8 cellular contexts compared by ENCODE assay signal in genomic region chr17:38871247-38871991, GRCh38. TPM values are rescaled to one million over a fixed set of nuclear protein-coding genes. Genes with fewer than 3 reads are reported as not detected.
DNase-seq lines count a peak whose midpoint lies in the region; ATAC-seq and TF ChIP-seq lines count a peak whose summit lies in the region.

No MANE protein-coding gene starts in this region.

- H3K27ac ChIP-seq in HL-60 (replicated peaks), result peak overlapping the region; percentile 89

- in situ Hi-C loops in astrocyte of the cerebellum (cut with HindIII; ENCODE audit: low sequenced_read_pairs), result no loop called here

- H3K27me3 Mint-ChIP-seq in T-helper 17 cell (no peaks in the 10 kb centered on the region), immature natural killer cell (ENCODE audit: low read depth in 3 of 3) (peaks cover 17 to 27% (median 19%) of the 10 kb centered on the region in 3 donors)

- peaks cover 57% of the 10 kb centered on the region for H3K4me1 Mint-ChIP-seq in T-helper 17 cell
- peaks cover 71 to 73% of the 10 kb centered on the region in 2 donors for H3K4me1 Mint-ChIP-seq in immature natural killer cell

- H3K27me3 ChIP-seq in HL-60 (ENCODE audit: insufficient read depth, poor library complexity, severe bottlenecking), result no peaks in the 10 kb centered on the region

- ATAC-seq in T-helper 17 cell, result peak; percentile 35
- ATAC-seq in GM19463 (IDR thresholded peaks at IDR 0.05; ENCODE audit: unreplicated experiment), result no peak

- H3K27ac Mint-ChIP-seq in T-helper 17 cell (peak overlapping the region; percentile 99), immature natural killer cell (peak overlapping the region; percentile 91 to 99 (median 96))

- H3K4me3 ChIP-seq in HL-60 (replicated peaks; ENCODE audit: insufficient read depth, low read length), result peak overlapping the region; percentile 94
- peak overlapping the region; percentile 97 for H3K4me3 ChIP-seq in astrocyte of the cerebellum (ENCODE audit: low read depth, low read length)

- no peaks in the 10 kb centered on the region for H3K9me3 ChIP-seq in T-helper 17 cell (ENCODE audit: control insufficient read depth, low read length, poor library complexity, severe bottlenecking)

- H3K36me3 Mint-ChIP-seq in T-helper 17 cell (ENCODE audit: low read depth), result peaks cover 4% of the 10 kb centered on the region
- no peaks in the 10 kb centered on the region for H3K36me3 Mint-ChIP-seq in immature natural killer cell

- DNase-seq in AML-193 (lab: John Stamatoyannopoulos, UW) (peak; percentile 87 to 90), HL-60 (ENCODE audit: low read depth in 1 of 2, low spot score in 1 of 2) (peak; percentile 82 to 85), T-helper 17 cell (peak in 2 of 3 donors; percentile 38 to 47), astrocyte of the cerebellum (ENCODE audit: low read depth) (no peak), immature natural killer cell (peak; percentile 56 to 61 (median 58)), 8988T (no peak)
- DNase-seq in stimulated activated CD4-positive, alpha-beta T cell treated with anti-CD3 and anti-CD28 coated beads, Interleukin-12 subunit alpha, Interleukin-12 subunit beta, amount 100 ng/mL, for 48 hours (ENCODE audit: low read depth in 2 of 3, low spot score in 1 of 3), result peak; percentile 65 to 74 (median 74)

- no peak for TF ChIP-seq CTCF in HL-60 (IDR thresholded peaks at IDR 0.05; ENCODE audit: insufficient read depth, low read length)
- TF ChIP-seq CTCF in astrocyte of the cerebellum (IDR thresholded peaks at IDR 0.05; ENCODE audit: low read depth, low read length, missing control alignments), result no peak

- no peaks in the 10 kb centered on the region for H3K9me3 Mint-ChIP-seq in immature natural killer cell

- peak overlapping the region; percentile 99 for H3K4me3 Mint-ChIP-seq in T-helper 17 cell
- H3K4me3 Mint-ChIP-seq in immature natural killer cell, result peak overlapping the region; percentile 92 to 99 (median 98)

RNA-seq across cellular contexts. Expression of gene LASP1, which starts 1.6 kb away (rescaled TPM):
- 100 to 1,000 TPM; 106 to 115 TPM for total RNA-seq in T-helper 17 cell
- 100 to 1,000 TPM in 1 of 3 donors, 10 to 100 TPM in 2; 94.3 to 171 (median 96.5) TPM for polyA plus RNA-seq in immature natural killer cell

RNA-seq across cellular contexts. Expression of gene RPL23, which starts 17.9 kb away (rescaled TPM):
- total RNA-seq in T-helper 17 cell, result 1,000 to 10,000 TPM; 1,821 to 1,859 TPM
- polyA plus RNA-seq in immature natural killer cell, result 100 to 1,000 TPM; 285 to 713 (median 532) TPM

RNA-seq across cellular contexts. Expression of gene CWC25, which starts 46.3 kb away (rescaled TPM):
- 10 to 100 TPM; 69.6 to 88.5 TPM for total RNA-seq in T-helper 17 cell
- 10 to 100 TPM in 1 of 3 donors, 1 to 10 TPM in 2; 4.3 to 11.1 (median 5.2) TPM for polyA plus RNA-seq in immature natural killer cell

Comparison
In these comparisons a context has a peak if more than half of its experiments do, and no peak if none do; other contexts are left out.
1. DNase-seq: peak in AML-193 (2 of 2), HL-60 (2 of 2), T-helper 17 cell (2 of 3), immature natural killer cell (3 of 3) and stimulated activated CD4-positive, alpha-beta T cell treated with anti-CD3 and anti-CD28 coated beads, Interleukin-12 subunit alpha, Interleukin-12 subunit beta, amount 100 ng/mL, for 48 hours (3 of 3); none in astrocyte of the cerebellum (single experiment) and 8988T (single experiment).